Comparison of ENCODE assay signal across 8 cellular contexts in genomic region chr6:156719395-156719719, GRCh38. TPM values are rescaled to one million over a fixed set of nuclear protein-coding genes. Genes with fewer than 3 reads are reported as not detected.
A peak's percentile ranks its signal among the peaks of the same experiment; 100 is the strongest.
DNase-seq lines count a peak whose midpoint lies in the region; ATAC-seq, FAIRE-seq and TF ChIP-seq lines count a peak whose summit lies in the region.
"Had no signal": no experiment of that assay in that cellular context is flagged by ENCODE, and none has a peak within 500 bp of the region (broad histone marks: within the 10 kb centered on the region; RNA-seq: fewer than 3 reads in every experiment).

No MANE protein-coding gene starts in this region.

- H3K4me1 ChIP-seq in adipocyte (ENCODE audit: control insufficient read depth, insufficient read depth, low read length) (peaks cover 27% of the 10 kb centered on the region), HepG2 (ENCODE audit: insufficient read depth, low read length) (peaks cover 32% of the 10 kb centered on the region), suprapubic skin (peaks cover 43% of the 10 kb centered on the region)

- TF ChIP-seq POLR2A in HepG2 (IDR thresholded peaks at IDR 0.05; ENCODE audit: insufficient read depth in 1 of 2, low read depth in 2 of 2, low read length in 2 of 2) (no peak), suprapubic skin (IDR thresholded peaks at IDR 0.05) (no peak)

- H3K36me3 ChIP-seq in adipocyte (ENCODE audit: control insufficient read depth, insufficient read depth, low read length, severe bottlenecking) (no peaks in the 10 kb centered on the region), HepG2 (replicated peaks in 1 of 2; ENCODE audit: control insufficient read depth in 1 of 2, insufficient read depth in 2 of 2, low read length in 2 of 2) (no peaks in the 10 kb centered on the region), suprapubic skin (no peaks in the 10 kb centered on the region)

- intact Hi-C loops in HepG2 (cut with micrococcal nuclease; ENCODE audit: unreplicated experiment): no loop called here

- H3K79me2 ChIP-seq in HepG2 (ENCODE audit: insufficient read depth, low read length): no peaks in the 10 kb centered on the region

- BruUV-seq in HepG2 (replicated peaks; lab: Mats Ljungman, UMichigan): no TSS peak

- peak overlapping the region; percentile 71 for H3K4me3 ChIP-seq in adipocyte (ENCODE audit: low read length)
- peak overlapping the region; percentile 54 to 75 (median 59) for H3K4me3 ChIP-seq in HepG2 (replicated peaks in 1 of 3; ENCODE audit: insufficient read depth in 1 of 3, low read depth in 2 of 3, low read length in 3 of 3)
- peak overlapping the region; percentile 44 for H3K4me3 ChIP-seq in suprapubic skin

- TF ChIP-seq CTCF in HepG2 (CRISPR knock-in tag; IDR thresholded peaks at IDR 0.05) (no peak), suprapubic skin (IDR thresholded peaks at IDR 0.05) (no peak), GM13977 (IDR thresholded peaks at IDR 0.05; ENCODE audit: extremely low read depth, insufficient read depth, missing control alignments) (no peak)

- H3K27me3 ChIP-seq in adipocyte (replicated peaks; ENCODE audit: control insufficient read depth, insufficient read depth, low read length) (no peaks in the 10 kb centered on the region), HepG2 (ENCODE audit: control insufficient read depth in 1 of 2, insufficient read depth in 2 of 2, low read length in 2 of 2) (peaks cover 0 to 4% of the 10 kb centered on the region in 2 experiments; a peak in 4 of 5 replicates), suprapubic skin (no peaks in the 10 kb centered on the region)

- 52% methylated on average over 13 of the region's 13 CpGs for whole genome bisulfite sequencing in HepG2 (ENCODE audit: low lambda C conversion rate)
- 62% methylated on average over 13 of the region's 13 CpGs for WGBS in suprapubic skin

- H3K27ac ChIP-seq in HepG2 (ENCODE audit: extremely low read length, insufficient read depth, low read length) (peak overlapping the region; percentile 23), suprapubic skin (peak overlapping the region; percentile 97)

- H4K20me1 ChIP-seq in HepG2 (ENCODE audit: insufficient read depth, low read length): no peaks in the 10 kb centered on the region

- peak overlapping the region; percentile 97 for H3K4me2 ChIP-seq in HepG2 (ENCODE audit: low read depth, low read length)

- H3K9me3 ChIP-seq in adipocyte (ENCODE audit: control insufficient read depth, low read length) (no peaks in the 10 kb centered on the region), HepG2 (ENCODE audit: low read length) (no peaks in the 10 kb centered on the region), suprapubic skin (no peaks in the 10 kb centered on the region)

- no peak for FAIRE-seq in HepG2 (lab: Jason Lieb, UNC)
- FAIRE-seq: TTC549 had no signal

- no peak for TF ChIP-seq RAD21 in HepG2 (CRISPR knock-in tag; IDR thresholded peaks at IDR 0.05)

- DNase-seq in LoVo (ENCODE audit: low spot score) (peak; percentile 12), adipocyte (ENCODE audit: low read depth) (no peak), HepG2 (ENCODE audit: low spot score) (no peak), suprapubic skin (ENCODE audit: low spot score in 2 of 2) (no peak), GM13977 (ENCODE audit: low spot score) (no peak), DMS79 treated with DMSO at 0.1 percent for 48 hours (lab: John Stamatoyannopoulos, UW) (no peak)

- TF ChIP-seq EP300 in HepG2 (IDR thresholded peaks at IDR 0.05; ENCODE audit: low read depth in 2 of 2, low read length in 2 of 2): no peak
- no peak for TF ChIP-seq EP300 in HepG2 (CRISPR knock-in tag; IDR thresholded peaks at IDR 0.05; ENCODE audit: borderline replicate concordance)
- TF ChIP-seq EP300 in suprapubic skin (IDR thresholded peaks at IDR 0.05): no peak

- CTCF ChIA-PET in HepG2 (lab: Yijun Ruan, JAX; ENCODE audit: low intra/inter-chr PET ratio, low total read pairs): no interaction called here

- peak overlapping the region; percentile 87 for H3K9ac ChIP-seq in adipocyte (ENCODE audit: low read length)
- peak overlapping the region; percentile 54 for H3K9ac ChIP-seq in HepG2 (ENCODE audit: insufficient read depth, low read depth, low read length)

- ATAC-seq in HepG2 (no peak), HG03521 (IDR thresholded peaks at IDR 0.05; ENCODE audit: unreplicated experiment) (no peak)

- in situ Hi-C loops in HepG2 (cut with HindIII; ENCODE audit: extremely low pct_ligation_motif_present, low pct_unique_long_range_greater_than_20kb) (no loop called here), GM13977 (cut with MboI; ENCODE audit: low pct_unique_long_range_greater_than_20kb, low sequenced_read_pairs, unreplicated experiment) (no loop called here)

- POLR2A ChIA-PET in HepG2 (lab: Yijun Ruan, JAX): interaction anchor here (0.9 kb wide), 1 partner anchor 33 kb away, joined by 3 read pairs; no protein-coding TSS in a partner anchor

- H2AFZ ChIP-seq in HepG2 (ENCODE audit: low read length): peak overlapping the region; percentile 97

TF ChIP-seq in HepG2, 621 proteins besides CTCF, POLR2A, EP300 and RAD21 (continues in another document):
- TF ChIP-seq ETS1 (CRISPR knock-in tag; IDR thresholded peaks at IDR 0.05) (no peak), NR1H2 (CRISPR knock-in tag; IDR thresholded peaks at IDR 0.05; ENCODE audit: borderline replicate concordance, low read depth) (no peak), BATF2 (CRISPR knock-in tag; IDR thresholded peaks at IDR 0.05) (0 out of 2 replicates have a peak, but pooled peaks have one; percentile 54), ZNF558 (CRISPR knock-in tag; IDR thresholded peaks at IDR 0.05; ENCODE audit: borderline replicate concordance) (no peak), FOXM1 (CRISPR knock-in tag; IDR thresholded peaks at IDR 0.05) (no peak), NFE2L2 (IDR thresholded peaks at IDR 0.05; ENCODE audit: low read length) (no peak), DNMT1 (CRISPR knock-in tag; IDR thresholded peaks at IDR 0.05) (no peak), AHR (CRISPR knock-in tag; IDR thresholded peaks at IDR 0.05) (no peak), MIXL1 (CRISPR knock-in tag; IDR thresholded peaks at IDR 0.05) (no peak), SRSF4 (IDR thresholded peaks at IDR 0.05; ENCODE audit: low read depth, low read length, poor library complexity, severe bottlenecking) (no peak), SPEN (CRISPR knock-in tag; IDR thresholded peaks at IDR 0.05; ENCODE audit: low read depth) (no peak), POLR2G (IDR thresholded peaks at IDR 0.05; ENCODE audit: low read depth, low read length) (no peak), ZNF562 (CRISPR knock-in tag; IDR thresholded peaks at IDR 0.05; ENCODE audit: borderline replicate concordance) (0 out of 2 replicates have a peak, but pooled peaks have one; percentile 16), ZNF234 (CRISPR knock-in tag; conservative IDR thresholded peaks at IDR 0.05) (no peak), HIVEP1 (CRISPR knock-in tag; IDR thresholded peaks at IDR 0.05) (no peak), NR2F1 (CRISPR knock-in tag; IDR thresholded peaks at IDR 0.05) (no peak), ADNP (CRISPR knock-in tag; IDR thresholded peaks at IDR 0.05) (peak; percentile 32; the same call in 1 of the 2 replicates), WIZ (CRISPR knock-in tag; IDR thresholded peaks at IDR 0.05) (peak; percentile 1; the same call in 1 of the 2 replicates), ZNF317 (CRISPR knock-in tag; IDR thresholded peaks at IDR 0.05) (no peak)

RNA-seq across cellular contexts. Expression of gene ARID1B, which starts 57.8 kb away (rescaled TPM):
- 32.6 and 38.0 TPM in 2 replicates for total RNA-seq in HepG2 (2016; rRNA removed; fragmentation: Illumina TruSeq; extraction: Trizol)
- 41.7 TPM in 2 replicates for total RNA-seq in HepG2 (2016; cell fraction: cytosol; rRNA removed; fragmentation: Illumina TruSeq; extraction: Trizol; ENCODE audit: low read depth)
- total RNA-seq in HepG2 (2016; cell fraction: insoluble cytoplasmic fraction; rRNA removed; fragmentation: Illumina TruSeq; extraction: Trizol): 30.2 and 35.7 TPM in 2 replicates
- 16.5 and 21.3 TPM in 2 replicates for total RNA-seq in HepG2 (2016; cell fraction: membrane; rRNA removed; fragmentation: Illumina TruSeq; extraction: Trizol)
- total RNA-seq in HepG2 (2016; cell fraction: nucleus; rRNA removed; fragmentation: Illumina TruSeq; extraction: Trizol): 130 and 139 TPM in 2 replicates
- 20.1 and 22.5 TPM in 2 replicates for polyA plus RNA-seq in HepG2 (2011; rRNA removed)
- polyA plus RNA-seq in HepG2 (2011; cell fraction: cytosol; rRNA removed): 13.6 and 13.8 TPM in 2 replicates
- polyA plus RNA-seq in HepG2 (2011; cell fraction: nucleus; rRNA removed): 47.4 and 49.3 TPM in 2 replicates
- polyA plus RNA-seq in HepG2 (2012): 25.2 and 26.7 TPM in 2 replicates
- polyA plus RNA-seq in HepG2 (2016; cell fraction: cytosol; fragmentation: Illumina TruSeq; extraction: Trizol; ENCODE audit: low read depth): 1.8 and 2.0 TPM in 2 replicates
- 27.9 and 32.0 TPM in 2 replicates for polyA plus RNA-seq in HepG2 (2016; cell fraction: insoluble cytoplasmic fraction; fragmentation: Illumina TruSeq; extraction: Trizol; ENCODE audit: low read depth)
- polyA plus RNA-seq in HepG2 (2016; cell fraction: membrane; fragmentation: Illumina TruSeq; extraction: Trizol; ENCODE audit: low read depth): 5.4 and 5.7 TPM in 2 replicates
- 44.9 and 47.2 TPM in 2 replicates for polyA plus RNA-seq in HepG2 (2016; cell fraction: nucleus; fragmentation: Illumina TruSeq; extraction: Trizol; ENCODE audit: insufficient read depth, low read depth)
- polyA minus RNA-seq in HepG2 (2011; rRNA and poly(A)+ RNA removed; ENCODE audit: low replicate concordance): 77.4 and 128 TPM in 2 replicates
- 40.2 and 55.4 TPM in 2 replicates for polyA minus RNA-seq in HepG2 (2011; cell fraction: cytosol; rRNA and poly(A)+ RNA removed)
- polyA minus RNA-seq in HepG2 (2011; cell fraction: nucleus; rRNA and poly(A)+ RNA removed): 329 and 355 TPM in 2 replicates
- 100 to 1,000 TPM; 102 to 233 (median 129) TPM for total RNA-seq in suprapubic skin
